ENCODE assay signal across 8 cellular contexts in genomic region chr3:193407688-193408087, GRCh38. TPM values are rescaled to one million over a fixed set of nuclear protein-coding genes. Genes with fewer than 3 reads are reported as not detected.
"Had no signal": no experiment of that assay in that cellular context is flagged by ENCODE, and none has a peak within 500 bp of the region (broad histone marks: within the 10 kb centered on the region; RNA-seq: fewer than 3 reads in every experiment).

No MANE protein-coding gene starts in this region.

- ATAC-seq: HepG2 had no signal

- H3K27ac ChIP-seq: GM23248, HL-60 had no signal

- H3K9ac ChIP-seq: GM23248 had no signal

- H3K4me3 ChIP-seq: GM23248, HAP-1 had no signal

- H3K4me1 ChIP-seq: HAP-1 had no signal

- H2AFZ ChIP-seq: GM23248 had no signal

- H3K36me3 ChIP-seq: HAP-1 had no signal

- FAIRE-seq: HepG2 had no signal

- H3K9me3 ChIP-seq: HAP-1 had no signal

- DNase-seq: GM23248, HFFc6, KBM-7 had no signal

RNA-seq across cellular contexts. Expression of gene ATP13A5, which starts 29.1 kb away (rescaled TPM):
- total RNA-seq: GM23248, HepG2, HFFc6, HT1080 had no signal
- polyA plus RNA-seq: GM23248, HepG2, IgD-negative memory B cell had no signal
